ENCODE assay signal across 10 cellular contexts in genomic region chr11:111327908-111328624, GRCh38.
DNase-seq lines count a peak whose midpoint lies in the region.
"Had no signal": no experiment of that assay in that cellular context is flagged by ENCODE, and none has a peak within 500 bp of the region (broad histone marks: within the 10 kb centered on the region; RNA-seq: fewer than 3 reads in every experiment).

No MANE protein-coding gene starts in this region.

- DNase-seq in EH (ENCODE audit: low read depth), result peak; percentile 29
- peak; percentile 42 for DNase-seq in NCI-H2196 treated with DMSO at 0.1 percent for 48 hours (lab: John Stamatoyannopoulos, UW; ENCODE audit: unreplicated experiment)
- peak; percentile 28 for DNase-seq in germinal center (ENCODE audit: low spot score)
- peak; percentile 8 for DNase-seq in pons (ENCODE audit: low spot score)
- DNase-seq in NOMO-1 treated with dmso at 0.1 percent for 144 hours (lab: John Stamatoyannopoulos, UW; ENCODE audit: unreplicated experiment), result no peak
- no peak for DNase-seq in activated CD4-positive, alpha-beta T cell treated with anti-CD3 and anti-CD28 coated beads for 48 hours
- no peak for DNase-seq in stimulated activated CD4-positive, alpha-beta T cell treated with anti-CD3 and anti-CD28 coated beads, Interleukin-2, amount 100 ng/mL, for 48 hours
- DNase-seq in 8988T, result no peak
- DNase-seq: erythroblast, NCI-H345 had no signal

Comparison
In these comparisons a context has a peak if more than half of its experiments do, and no peak if none do; other contexts are left out.
1. DNase-seq: peak in EH (single experiment), NCI-H2196 treated with DMSO at 0.1 percent for 48 hours (single experiment), germinal center (single experiment) and pons (single experiment); none in NOMO-1 treated with dmso at 0.1 percent for 144 hours (single experiment), activated CD4-positive, alpha-beta T cell treated with anti-CD3 and anti-CD28 coated beads for 48 hours (single experiment), stimulated activated CD4-positive, alpha-beta T cell treated with anti-CD3 and anti-CD28 coated beads, Interleukin-2, amount 100 ng/mL, for 48 hours (0 of 2) and 8988T (single experiment).